ENCODE assay signal across 8 cellular contexts in genomic region chr18:12883003-12883683, GRCh38. TPM values are rescaled to one million over a fixed set of nuclear protein-coding genes. Genes with fewer than 3 reads are reported as not detected.
DNase-seq lines count a peak whose midpoint lies in the region; ATAC-seq and TF ChIP-seq lines count a peak whose summit lies in the region.

No MANE protein-coding gene starts in this region.

- H3K27me3 Mint-ChIP-seq in activated CD4-positive, alpha-beta memory T cell treated with anti-CD3 and anti-CD28 coated beads, Interleukin-2, amount 10 ng/mL, durations not matched to agents 7 days and 5 days, result no peaks in the 10 kb centered on the region

- H3K27ac ChIP-seq in A673 (ENCODE audit: low read depth, low read length, poor library complexity, severe bottlenecking), result peak overlapping the region; percentile 99

- peaks cover 25% of the 10 kb centered on the region for H3K36me3 Mint-ChIP-seq in activated CD4-positive, alpha-beta memory T cell treated with anti-CD3 and anti-CD28 coated beads, Interleukin-2, amount 10 ng/mL, durations not matched to agents 7 days and 5 days (ENCODE audit: low read depth)

- peak overlapping the region; percentile 92 for H3K4me3 Mint-ChIP-seq in activated CD4-positive, alpha-beta memory T cell treated with anti-CD3 and anti-CD28 coated beads, Interleukin-2, amount 10 ng/mL, durations not matched to agents 7 days and 5 days

- POLR2A ChIA-PET in A673 (lab: Charles Lee; ENCODE audit: low non-redundant PET), result interaction anchor here (0.5 to 0.9 kb wide), 4 partner anchors 17 to 108 kb away, joined by 3 to 12 read pairs (median 4); partner anchors contain the start of gene CEP192
- POLR2A ChIA-PET in activated CD4-positive, alpha-beta memory T cell treated with anti-CD3 and anti-CD28 coated beads, Interleukin-2, amount 10 ng/mL, durations not matched to agents 7 days and 5 days (lab: Charles Lee), result interaction anchor here (0.6 to 5.9 kb wide), 39 partner anchors 8 to 506 kb away, joined by 3 to 96 read pairs (median 4); partner anchors contain the start of genes AFG3L2, CEP192, CEP76 and PSMG2

- no TSS peak for BruUV-seq in A673 (replicated peaks; lab: Mats Ljungman, UMichigan)

- intact Hi-C loops in A673 (cut with micrococcal nuclease; ENCODE audit: unreplicated experiment), result loop anchor here (5.0 kb wide), 1 partner anchor 36 kb away; no protein-coding TSS in a partner anchor

- no peaks in the 10 kb centered on the region for H3K9me3 Mint-ChIP-seq in activated CD4-positive, alpha-beta memory T cell treated with anti-CD3 and anti-CD28 coated beads, Interleukin-2, amount 10 ng/mL, durations not matched to agents 7 days and 5 days

- DNase-seq in A673 (ENCODE audit: low spot score) (no peak), fibroblast of pulmonary artery (ENCODE audit: low read depth) (no peak), omental fat pad (ENCODE audit: low spot score) (no peak), GM19238 (ENCODE audit: insufficient read length, low spot score) (no peak), NCI-H1694 treated with DMSO at 0.1 percent for 48 hours (lab: John Stamatoyannopoulos, UW) (no peak)
- no peak for DNase-seq in activated CD4-positive, alpha-beta memory T cell treated with anti-CD3 and anti-CD28 coated beads, Interleukin-2, amount 10 ng/mL, durations not matched to agents 7 days and 5 days

- peaks cover 15% of the 10 kb centered on the region for H3K4me1 ChIP-seq in A673 (ENCODE audit: insufficient read depth, low read length, poor library complexity, severe bottlenecking)

- no peaks in the 10 kb centered on the region for H3K36me3 ChIP-seq in A673 (ENCODE audit: insufficient read depth, low read length, poor library complexity, severe bottlenecking)

- no peak for TF ChIP-seq CTCF in A673 (conservative IDR thresholded peaks at IDR 0.05; ENCODE audit: low read depth, low read length)
- TF ChIP-seq CTCF in fibroblast of pulmonary artery (IDR thresholded peaks at IDR 0.05; ENCODE audit: low read length, missing control alignments), result no peak
- TF ChIP-seq CTCF in omental fat pad (IDR thresholded peaks at IDR 0.05), result no peak

- CTCF ChIA-PET in A673 (lab: Charles Lee), result interaction anchor here (0.6 to 1.5 kb wide), 5 partner anchors 29 to 619 kb away, joined by 4 to 12 read pairs (median 5); no protein-coding TSS in a partner anchor
- CTCF ChIA-PET in activated CD4-positive, alpha-beta memory T cell treated with anti-CD3 and anti-CD28 coated beads, Interleukin-2, amount 10 ng/mL, durations not matched to agents 7 days and 5 days (lab: Charles Lee), result interaction anchor here (0.7 to 4.1 kb wide), 15 partner anchors 7 to 506 kb away, joined by 3 to 11 read pairs (median 4); partner anchors contain the start of genes AFG3L2 and CEP192

- peak; percentile 15 for ATAC-seq in GM18909 (IDR thresholded peaks at IDR 0.05; ENCODE audit: poor library complexity, unreplicated experiment)
- peak; percentile 12 for ATAC-seq in HG03439 (IDR thresholded peaks at IDR 0.05; ENCODE audit: unreplicated experiment)
- ATAC-seq in omental fat pad (ENCODE audit: low FRiP score), result peak; percentile 27

- H3K4me1 Mint-ChIP-seq in activated CD4-positive, alpha-beta memory T cell treated with anti-CD3 and anti-CD28 coated beads, Interleukin-2, amount 10 ng/mL, durations not matched to agents 7 days and 5 days, result peaks cover 62% of the 10 kb centered on the region

- no peaks in the 10 kb centered on the region for H3K27me3 ChIP-seq in A673 (replicated peaks; ENCODE audit: insufficient read depth, low read depth, low read length, poor library complexity)

- H3K4me3 ChIP-seq in A673 (ENCODE audit: low read depth, low read length, poor library complexity, severe bottlenecking), result peak overlapping the region; percentile 89
- H3K4me3 ChIP-seq in fibroblast of pulmonary artery (replicated peaks; ENCODE audit: low read depth, low read length), result peak overlapping the region; percentile 76

- peak overlapping the region; percentile 91 for H3K27ac Mint-ChIP-seq in activated CD4-positive, alpha-beta memory T cell treated with anti-CD3 and anti-CD28 coated beads, Interleukin-2, amount 10 ng/mL, durations not matched to agents 7 days and 5 days

- H3K9me3 ChIP-seq in A673 (ENCODE audit: low read depth, low read length, poor library complexity, severe bottlenecking), result no peaks in the 10 kb centered on the region

RNA-seq across cellular contexts. Expression of gene PTPN2, which starts 0.9 kb away (rescaled TPM):
- total RNA-seq in A673 (2021) (35.8 and 44.7 TPM in 2 replicates), omental fat pad (10 to 100 TPM; 27.2 to 97.9 (median 39.9) TPM)
- total RNA-seq in activated CD4-positive, alpha-beta memory T cell treated with anti-CD3 and anti-CD28 coated beads, Interleukin-2, amount 10 ng/mL, durations not matched to agents 7 days and 5 days, result 10 to 100 TPM; 82.9 to 90.8 TPM
